In the genomic region with DNA sequence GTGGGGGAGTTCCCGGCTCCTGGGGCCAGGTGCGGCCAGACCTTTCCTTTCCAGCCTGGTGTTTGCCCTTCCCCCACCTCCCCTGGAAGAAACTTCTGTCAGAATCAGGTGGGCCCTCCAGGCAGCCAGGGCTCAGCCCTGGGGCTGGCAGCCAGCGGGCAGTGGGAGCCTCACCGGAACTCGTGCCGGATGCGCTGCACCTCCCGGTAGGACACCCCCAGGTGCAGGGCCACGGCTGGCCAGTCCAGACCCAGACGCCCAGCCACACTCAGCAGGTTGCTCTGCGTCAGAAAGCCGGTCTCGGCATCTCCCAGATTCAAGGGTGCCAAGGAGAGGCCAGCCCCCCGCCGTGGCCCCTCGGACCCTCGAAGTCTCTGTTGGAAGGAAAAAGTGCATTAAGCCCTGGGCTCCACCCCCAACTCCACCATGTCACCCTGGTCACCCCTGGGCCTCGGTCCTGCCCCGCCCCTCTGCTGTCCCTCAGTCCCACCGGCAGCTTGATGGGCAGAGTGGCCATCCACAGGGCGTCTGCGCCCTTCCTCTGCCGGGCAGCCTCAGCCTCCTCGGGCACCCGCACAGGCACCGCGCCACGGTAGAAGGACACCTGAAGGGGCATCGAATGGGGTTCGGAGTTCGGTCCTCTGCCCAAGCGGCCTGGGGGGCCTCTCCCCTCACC, we compare ENCODE assay signal across 22 cellular contexts. TPM values are rescaled to one million over a fixed set of nuclear protein-coding genes. Genes with fewer than 3 reads are reported as not detected.
DNase-seq lines count a peak whose midpoint lies in the region; ATAC-seq and TF ChIP-seq lines count a peak whose summit lies in the region.
"Had no signal": no experiment of that assay in that cellular context is flagged by ENCODE, and none has a peak within 500 bp of the region (broad histone marks: within the 10 kb centered on the region; RNA-seq: fewer than 3 reads in every experiment).

No MANE protein-coding gene starts in this region.

- H3K23me2 ChIP-seq in H9 (ENCODE audit: insufficient read length, low read depth, low read length, poor library complexity, severe bottlenecking), result peaks cover 11% of the 10 kb centered on the region

- H2BK12ac ChIP-seq in H9 (ENCODE audit: insufficient read length, low read depth, low read length), result no peak overlapping the region

- no peak overlapping the region for H3K18ac ChIP-seq in H9 (ENCODE audit: insufficient read length, low read depth, low read length)

- POLR2A ChIA-PET in HCT116 (lab: Charles Lee), result no interaction called here
- POLR2A ChIA-PET in naive thymus-derived CD8-positive, alpha-beta T cell (lab: Charles Lee), result interaction anchor here (1.2 to 1.8 kb wide), 5 partner anchors 10 to 23 kb away, joined by 3 to 9 read pairs (median 4); a partner anchor contains a TSS

- peaks cover 25 to 48% of the 10 kb centered on the region in 2 experiments for H3K4me1 ChIP-seq in HCT116 (ENCODE audit: control insufficient read depth in 1 of 2, insufficient read depth in 2 of 2, low read length in 2 of 2)
- H3K4me1 ChIP-seq in H9 (ENCODE audit: insufficient read depth, low read length), result no peaks in the 10 kb centered on the region; the same call in 1 of the 2 replicates

- no peaks in the 10 kb centered on the region for H3K36me3 Mint-ChIP-seq in glutamatergic neuron (ENCODE audit: unreplicated experiment)
- no peaks in the 10 kb centered on the region for H3K36me3 Mint-ChIP-seq in progenitor cell of endocrine pancreas (ENCODE audit: insufficient read depth)
- H3K36me3 Mint-ChIP-seq in H9 (ENCODE audit: insufficient read depth in 1 of 3, low read depth in 3 of 3), result peaks cover 0 to 9% (median 8%) of the 10 kb centered on the region in 3 experiments; a peak in 4 of 7 replicates
- peaks cover 0 to 2% (median 0%) of the 10 kb centered on the region in 3 donors for H3K36me3 Mint-ChIP-seq in naive thymus-derived CD8-positive, alpha-beta T cell

- H4K20me1 ChIP-seq in HCT116 (ENCODE audit: insufficient read depth) (no peaks in the 10 kb centered on the region), H9 (ENCODE audit: control insufficient read depth, insufficient read depth, insufficient read length) (peaks cover 2% of the 10 kb centered on the region)

- H3K27me3 Mint-ChIP-seq in glutamatergic neuron (ENCODE audit: unreplicated experiment), result peaks cover 4% of the 10 kb centered on the region
- no peaks in the 10 kb centered on the region for H3K27me3 Mint-ChIP-seq in progenitor cell of endocrine pancreas
- H3K27me3 Mint-ChIP-seq in H9 (ENCODE audit: low read depth), result no peaks in the 10 kb centered on the region
- H3K27me3 Mint-ChIP-seq in naive thymus-derived CD8-positive, alpha-beta T cell, result no peaks in the 10 kb centered on the region
- H3K27me3 Mint-ChIP-seq: CD8-positive, alpha-beta memory T cell had no signal

- H3K27ac Mint-ChIP-seq in glutamatergic neuron (ENCODE audit: unreplicated experiment), result no peak overlapping the region
- no peak overlapping the region for H3K27ac Mint-ChIP-seq in progenitor cell of endocrine pancreas
- no peak overlapping the region for H3K27ac Mint-ChIP-seq in H9
- no peak overlapping the region for H3K27ac Mint-ChIP-seq in naive thymus-derived CD8-positive, alpha-beta T cell

- H3K9me3 Mint-ChIP-seq in glutamatergic neuron (ENCODE audit: unreplicated experiment) (peaks cover 6% of the 10 kb centered on the region), progenitor cell of endocrine pancreas (ENCODE audit: low read depth) (no peaks in the 10 kb centered on the region), H9 (no peaks in the 10 kb centered on the region)
- H3K9me3 Mint-ChIP-seq in naive thymus-derived CD8-positive, alpha-beta T cell, result no peaks in the 10 kb centered on the region
- H3K9me3 Mint-ChIP-seq: CD8-positive, alpha-beta memory T cell had no signal

- no TSS peak for BruUV-seq in HCT116 (replicated peaks; lab: Mats Ljungman, UMichigan)

- H3K27ac ChIP-seq in HCT116 (ENCODE audit: low read depth, low read length) (peak overlapping the region; percentile 91; the same call in 1 of the 2 replicates), KOPT-K1 (ENCODE audit: low read depth, low read length, poor library complexity, severe bottlenecking) (peak overlapping the region; percentile 88), H9 (ENCODE audit: insufficient read length, low read depth, low read length) (no peak overlapping the region)
- H3K27ac ChIP-seq: HL-60, KMS-11 had no signal

- no peak overlapping the region for H4K8ac ChIP-seq in H9 (replicated peaks; ENCODE audit: insufficient read length, low read depth, low read length)

- H2AK5ac ChIP-seq in H9 (ENCODE audit: insufficient read length, low read length), result no peak overlapping the region

- RAD21 ChIA-PET in HCT116 (lab: Charles Lee; ENCODE audit: low non-redundant PET in 1 of 2, low total read pairs in 2 of 2, uncharacterized antibody in 2 of 2, unreplicated experiment in 2 of 2), result no interaction called here

- no peak overlapping the region for H2BK120ac ChIP-seq in H9 (ENCODE audit: low read depth, low read length, poor library complexity, severe bottlenecking)

- H3K4me1 Mint-ChIP-seq in glutamatergic neuron (ENCODE audit: low read depth, unreplicated experiment), result peaks cover 4% of the 10 kb centered on the region
- peaks cover 7% of the 10 kb centered on the region for H3K4me1 Mint-ChIP-seq in progenitor cell of endocrine pancreas (ENCODE audit: low read depth)
- peaks cover 14 to 27% of the 10 kb centered on the region in 2 experiments for H3K4me1 Mint-ChIP-seq in H9
- H3K4me1 Mint-ChIP-seq in naive thymus-derived CD8-positive, alpha-beta T cell, result peaks cover 4 to 34% (median 21%) of the 10 kb centered on the region in 4 donors

- H2BK15ac ChIP-seq in H9 (ENCODE audit: low read depth, low read length), result no peak overlapping the region

- no peak overlapping the region for H3T11ph ChIP-seq in H9 (ENCODE audit: low read length)

- CTCF ChIA-PET in HCT116 (lab: Charles Lee), result no interaction called here

- no peak for ATAC-seq in HCT116
- no peak for ATAC-seq in naive thymus-derived CD8-positive, alpha-beta T cell

- no peak overlapping the region for H3K4me2 ChIP-seq in HCT116 (ENCODE audit: low read length)
- no peak overlapping the region for H3K4me2 ChIP-seq in H9 (ENCODE audit: insufficient read depth, insufficient read length, low read length)
- H3K4me2 ChIP-seq: KMS-11 had no signal

- no peak overlapping the region for H3K56ac ChIP-seq in H9 (ENCODE audit: insufficient read length, low read depth, low read length)

- no peak overlapping the region for H3K4me3 ChIP-seq in HCT116 (replicated peaks in 1 of 2; ENCODE audit: low read depth in 1 of 2, low read length in 2 of 2)
- H3K4me3 ChIP-seq: SK-N-MC had no signal

- no peak overlapping the region for H2BK20ac ChIP-seq in H9 (ENCODE audit: low read depth, low read length, poor library complexity, severe bottlenecking)

- no peaks in the 10 kb centered on the region for H3K27me3 ChIP-seq in HCT116 (ENCODE audit: insufficient read depth, low read length)
- no peaks in the 10 kb centered on the region for H3K27me3 ChIP-seq in H9 (ENCODE audit: insufficient read depth, low read length)

- H3K4ac ChIP-seq in H9 (ENCODE audit: low read depth, low read length), result no peak overlapping the region

- intact Hi-C loops in HCT116 (cut with micrococcal nuclease), result no loop called here

- TF ChIP-seq RAD21 in HCT116 (IDR thresholded peaks at IDR 0.05; ENCODE audit: low read depth), result no peak

- peaks cover 0 to 9% of the 10 kb centered on the region in 2 experiments; a peak in 1 of 4 replicates for H3K36me3 ChIP-seq in HCT116 (ENCODE audit: control insufficient read depth in 1 of 2, insufficient read depth in 2 of 2, low read length in 2 of 2)
- peaks cover 42% of the 10 kb centered on the region for H3K36me3 ChIP-seq in KOPT-K1 (ENCODE audit: insufficient read depth, low read length)

- H3K79me2 ChIP-seq in HCT116 (ENCODE audit: insufficient read depth, low read length), result peaks cover 36% of the 10 kb centered on the region
- H3K79me2 ChIP-seq in H9 (ENCODE audit: insufficient read depth, low read length), result no peaks in the 10 kb centered on the region

- H3K14ac ChIP-seq in H9 (ENCODE audit: insufficient read depth, low read length), result no peak overlapping the region

- H2AFZ ChIP-seq in HCT116 (ENCODE audit: low read depth, low read length, poor library complexity, severe bottlenecking), result no peak overlapping the region
- no peak overlapping the region for H2AFZ ChIP-seq in H9 (ENCODE audit: low read length)

- H3K79me1 ChIP-seq in H9 (ENCODE audit: insufficient read depth, low read depth, low read length, poor library complexity, severe bottlenecking), result no peaks in the 10 kb centered on the region

- no peak overlapping the region for H4K5ac ChIP-seq in H9 (ENCODE audit: insufficient read length, low read depth, low read length)

- no peak overlapping the region for H2BK5ac ChIP-seq in H9 (ENCODE audit: insufficient read length, low read length)

- H3K9ac ChIP-seq in HCT116 (ENCODE audit: low read length) (no peak overlapping the region), H9 (ENCODE audit: extremely low read depth, insufficient read length, low read length) (no peak overlapping the region)
- H3K9ac ChIP-seq: KMS-11 had no signal

- no peak overlapping the region for H3K23ac ChIP-seq in H9 (ENCODE audit: insufficient read length, low read depth, low read length)

- no peak overlapping the region for H4K91ac ChIP-seq in H9 (ENCODE audit: insufficient read length, low read depth, low read length)

- TF ChIP-seq POLR2A in HCT116 (IDR thresholded peaks at IDR 0.05; ENCODE audit: borderline replicate concordance, extremely low read depth, insufficient read depth, insufficient read length), result no peak

- TF ChIP-seq CTCF in HCT116 (IDR thresholded peaks at IDR 0.05 in 2 of 3, conservative IDR thresholded peaks at IDR 0.05 in 1 of 3; ENCODE audit: borderline replicate concordance in 1 of 3, insufficient read depth in 1 of 3, low read depth in 2 of 3, low read length in 2 of 3) (no peak), glutamatergic neuron (IDR thresholded peaks at IDR 0.05; ENCODE audit: partially characterized antibody, unreplicated experiment) (no peak), progenitor cell of endocrine pancreas (IDR thresholded peaks at IDR 0.05; ENCODE audit: unreplicated experiment) (no peak), H9 (conservative IDR thresholded peaks at IDR 0.05) (no peak)

- WGBS in H9 (ENCODE audit: extremely low coverage, insufficient read length, low lambda C conversion rate), result no CpG with 5 or more reads among the region's 32 CpGs

- DNase-seq in HCT116 (ENCODE audit: low read depth, low spot score) (no peak), glutamatergic neuron (peak; percentile 14), progenitor cell of endocrine pancreas (ENCODE audit: low spot score, unreplicated experiment) (no peak), H9 (no peak), AG08396 (ENCODE audit: low spot score) (no peak)
- no peak for DNase-seq in naive thymus-derived CD8-positive, alpha-beta T cell
- DNase-seq: ACHN; CD8-positive, alpha-beta memory T cell; H7; NCI-H1417 treated with DMSO at 0.1 percent for 48 hours; NCI-H187 treated with DMSO at 0.1 percent for 48 hours; NCI-H2107; NCI-H446 treated with DMSO at 0.1 percent for 48 hours; NCI-H526 treated with DMSO at 0.1 percent for 48 hours; SHP77 treated with DMSO at 0.1 percent for 48 hours; SW 1271 had no signal

- no peaks in the 10 kb centered on the region for H3K9me2 ChIP-seq in HCT116 (ENCODE audit: insufficient read depth)

- H3K4me3 Mint-ChIP-seq in glutamatergic neuron (ENCODE audit: unreplicated experiment), result no peak overlapping the region
- H3K4me3 Mint-ChIP-seq in progenitor cell of endocrine pancreas (ENCODE audit: low read depth), result peak overlapping the region; percentile 19
- H3K4me3 Mint-ChIP-seq in H9, result no peak overlapping the region; a peak in 1 of 5 replicates
- H3K4me3 Mint-ChIP-seq in naive thymus-derived CD8-positive, alpha-beta T cell, result peak overlapping the region in 1 of 10 donors; percentile 48

- H3K9me3 ChIP-seq in HCT116 (ENCODE audit: control insufficient read depth in 1 of 2, insufficient read depth in 1 of 2, low read depth in 1 of 2, low read length in 2 of 2), result no peaks in the 10 kb centered on the region
- no peaks in the 10 kb centered on the region for H3K9me3 ChIP-seq in KOPT-K1 (ENCODE audit: insufficient read depth, low read length, poor library complexity, severe bottlenecking)
- no peaks in the 10 kb centered on the region for H3K9me3 ChIP-seq in H9 (ENCODE audit: control insufficient read depth, low read depth, low read length)

RNA-seq across cellular contexts. Expression of a gene that starts 1.7 kb away (rescaled TPM):
- total RNA-seq in HCT116 (2021; ENCODE audit: unreplicated experiment) (62.0 TPM), glutamatergic neuron (ENCODE audit: unreplicated experiment) (93.9 TPM), progenitor cell of endocrine pancreas (40.5 and 48.9 TPM in 2 replicates), H9 (2021) (51.9 and 54.6 TPM in 2 replicates)
- polyA plus RNA-seq in HCT116 (2012), result 39.4 and 52.2 TPM in 2 replicates
- total RNA-seq in naive thymus-derived CD8-positive, alpha-beta T cell, result 10 to 100 TPM; 18.1 to 19.2 TPM
- 10 to 100 TPM in 1 of 3 donors, 1 to 10 TPM in 2; 6.4 to 16.4 (median 6.5) TPM for polyA plus RNA-seq in naive thymus-derived CD8-positive, alpha-beta T cell

RNA-seq across cellular contexts. Expression of a gene that starts 5.3 kb away (rescaled TPM):
- total RNA-seq in HCT116 (2021; ENCODE audit: unreplicated experiment) (41.5 TPM), glutamatergic neuron (ENCODE audit: unreplicated experiment) (37.0 TPM), progenitor cell of endocrine pancreas (33.3 and 35.0 TPM in 2 replicates), H9 (2021) (25.3 and 26.6 TPM in 2 replicates)
- 28.2 and 28.3 TPM in 2 replicates for polyA plus RNA-seq in HCT116 (2012)
- 10 to 100 TPM; 37.7 to 40.7 TPM for total RNA-seq in naive thymus-derived CD8-positive, alpha-beta T cell
- polyA plus RNA-seq in naive thymus-derived CD8-positive, alpha-beta T cell, result 1 to 10 TPM; 2.5 to 6.6 (median 4.1) TPM

RNA-seq across cellular contexts. Expression of a gene that starts 9.9 kb away (rescaled TPM):
- 0.27 TPM for total RNA-seq in HCT116 (2021; ENCODE audit: unreplicated experiment)
- polyA plus RNA-seq in HCT116 (2012), result 0.08 and 0.10 TPM in 2 replicates
- total RNA-seq in glutamatergic neuron (ENCODE audit: unreplicated experiment), result 58.7 TPM
- total RNA-seq in progenitor cell of endocrine pancreas, result not detected in 2 replicates
- 0.81 and 0.86 TPM in 2 replicates for total RNA-seq in H9 (2021)
- not detected for total RNA-seq in naive thymus-derived CD8-positive, alpha-beta T cell
- polyA plus RNA-seq in naive thymus-derived CD8-positive, alpha-beta T cell, result not detected
- total RNA-seq: HT-29, M059J had no signal

RNA-seq across cellular contexts. Expression of a gene that starts 10.0 kb away (rescaled TPM):
- total RNA-seq in HCT116 (2021; ENCODE audit: unreplicated experiment), result 3,615 TPM
- polyA plus RNA-seq in HCT116 (2012), result 3,759 and 4,714 TPM in 2 replicates
- 997 TPM for total RNA-seq in glutamatergic neuron (ENCODE audit: unreplicated experiment)
- 1,463 and 1,530 TPM in 2 replicates for total RNA-seq in progenitor cell of endocrine pancreas
- 2,138 and 2,312 TPM in 2 replicates for total RNA-seq in H9 (2021)
- 1,000 to 10,000 TPM; 5,498 to 5,522 TPM for total RNA-seq in naive thymus-derived CD8-positive, alpha-beta T cell
- polyA plus RNA-seq in naive thymus-derived CD8-positive, alpha-beta T cell, result 1,000 to 10,000 TPM; 4,080 to 5,338 (median 4,376) TPM

RNA-seq across cellular contexts. Expression of a gene that starts 18.9 kb away (rescaled TPM):
- total RNA-seq in HCT116 (2021; ENCODE audit: unreplicated experiment) (124 TPM), glutamatergic neuron (ENCODE audit: unreplicated experiment) (32.3 TPM), progenitor cell of endocrine pancreas (47.3 and 51.1 TPM in 2 replicates), H9 (2021) (62.3 and 67.3 TPM in 2 replicates)
- 115 and 142 TPM in 2 replicates for polyA plus RNA-seq in HCT116 (2012)
- 100 to 1,000 TPM; 248 to 251 TPM for total RNA-seq in naive thymus-derived CD8-positive, alpha-beta T cell
- polyA plus RNA-seq in naive thymus-derived CD8-positive, alpha-beta T cell, result 10 to 100 TPM; 20.5 to 42.7 (median 31.5) TPM

Comparison
In these comparisons a context has a peak if more than half of its experiments do, and no peak if none do; other contexts are left out.
1. RNA of a gene that starts 9.9 kb away (total RNA-seq): 58.7 TPM in glutamatergic neuron (single experiment); 0.81 to 0.86 TPM in H9, 0.27 TPM in HCT116 (single experiment), not detected in progenitor cell of endocrine pancreas and not detected in naive thymus-derived CD8-positive, alpha-beta T cell; every median in the first group is over 10 times any median in the second.